ENCODE assay signal across 14 cellular contexts in the genomic region with DNA sequence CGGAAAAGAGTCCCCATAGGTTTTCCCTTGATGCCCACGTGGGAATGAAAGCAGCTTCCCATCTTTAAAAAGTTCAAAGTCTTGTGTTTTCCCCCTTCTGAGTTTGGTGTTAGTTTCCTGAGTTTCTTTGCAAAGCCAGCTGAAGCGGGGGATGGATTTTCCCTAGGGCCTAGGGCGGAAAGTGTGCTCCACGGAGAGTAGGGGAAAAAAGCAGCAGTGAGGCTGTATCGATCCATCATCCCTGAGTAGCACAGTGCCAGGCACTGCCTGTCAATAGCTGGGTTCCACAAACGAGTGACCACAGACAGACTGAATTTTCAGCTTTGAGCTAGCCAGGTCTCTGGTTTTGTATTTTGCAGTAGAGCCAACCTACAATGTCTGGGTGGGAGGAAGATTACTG. TPM values are rescaled to one million over a fixed set of nuclear protein-coding genes. Genes with fewer than 3 reads are reported as not detected.
DNase-seq lines count a peak whose midpoint lies in the region; ATAC-seq and TF ChIP-seq lines count a peak whose summit lies in the region.
"Had no signal": no experiment of that assay in that cellular context is flagged by ENCODE, and none has a peak within 500 bp of the region (broad histone marks: within the 10 kb centered on the region; RNA-seq: fewer than 3 reads in every experiment).

No MANE protein-coding gene starts in this region.

- in situ Hi-C loops in HAP-1 (cut with MboI; ENCODE audit: low sequenced_read_pairs): no loop called here

- no peak for ATAC-seq in HG03457 (IDR thresholded peaks at IDR 0.05; ENCODE audit: unreplicated experiment)
- ATAC-seq: activated CD8-positive, alpha-beta T cell treated with anti-CD3 and anti-CD28 coated beads, Interleukin-2, amount 10 ng/mL, durations not matched to agents 7 days and 5 days had no signal

- peaks cover 17% of the 10 kb centered on the region for H3K4me1 ChIP-seq in mesodermal cell (ENCODE audit: control insufficient read depth, insufficient read depth, low read length, poor library complexity, severe bottlenecking)
- no peaks in the 10 kb centered on the region for H3K4me1 ChIP-seq in HAP-1

- H3K27ac Mint-ChIP-seq in chondrocyte (ENCODE audit: unreplicated experiment): peak overlapping the region; percentile 95
- H3K27ac Mint-ChIP-seq: activated CD8-positive, alpha-beta T cell treated with anti-CD3 and anti-CD28 coated beads, Interleukin-2, amount 10 ng/mL, durations not matched to agents 7 days and 5 days; activated naive CD4-positive, alpha-beta T cell treated with anti-CD3 and anti-CD28 coated beads, Interleukin-2, amount 10 ng/mL, durations not matched to agents 7 days and 5 days had no signal

- no peaks in the 10 kb centered on the region for H3K9me3 Mint-ChIP-seq in chondrocyte (ENCODE audit: low read depth)
- H3K9me3 Mint-ChIP-seq: activated naive CD4-positive, alpha-beta T cell treated with anti-CD3 and anti-CD28 coated beads, Interleukin-2, amount 10 ng/mL, durations not matched to agents 7 days and 5 days had no signal

- H3K27me3 ChIP-seq in HAP-1 (ENCODE audit: low read depth): no peaks in the 10 kb centered on the region; the same call in 1 of the 2 replicates

- H3K36me3 Mint-ChIP-seq in chondrocyte (ENCODE audit: low read depth): peaks cover 14% of the 10 kb centered on the region
- H3K36me3 Mint-ChIP-seq: activated naive CD4-positive, alpha-beta T cell treated with anti-CD3 and anti-CD28 coated beads, Interleukin-2, amount 10 ng/mL, durations not matched to agents 7 days and 5 days had no signal

- peak overlapping the region; percentile 91 for H3K4me3 ChIP-seq in AG10803 (ENCODE audit: low read length)
- peak overlapping the region; percentile 41 for H3K4me3 ChIP-seq in mesodermal cell (ENCODE audit: extremely low read depth, insufficient read depth, low read length, poor library complexity, severe bottlenecking)
- H3K4me3 ChIP-seq in skin epidermis: peak overlapping the region; percentile 12 to 49 (median 37)
- H3K4me3 ChIP-seq in HAP-1: no peak overlapping the region

- peaks cover 66% of the 10 kb centered on the region for H3K4me1 Mint-ChIP-seq in chondrocyte (ENCODE audit: low read depth)
- H3K4me1 Mint-ChIP-seq: activated naive CD4-positive, alpha-beta T cell treated with anti-CD3 and anti-CD28 coated beads, Interleukin-2, amount 10 ng/mL, durations not matched to agents 7 days and 5 days had no signal

- peak overlapping the region; percentile 98 for H3K4me3 Mint-ChIP-seq in chondrocyte (ENCODE audit: unreplicated experiment)
- H3K4me3 Mint-ChIP-seq: activated CD8-positive, alpha-beta T cell treated with anti-CD3 and anti-CD28 coated beads, Interleukin-2, amount 10 ng/mL, durations not matched to agents 7 days and 5 days; activated naive CD4-positive, alpha-beta T cell treated with anti-CD3 and anti-CD28 coated beads, Interleukin-2, amount 10 ng/mL, durations not matched to agents 7 days and 5 days had no signal

- 67 to 72% methylated on average over 4 to 7 of the region's 7 CpGs for WGBS in mesodermal cell (ENCODE audit: insufficient coverage in 2 of 2), 2 experiments

- no peak for TF ChIP-seq CTCF in AG10803 (conservative IDR thresholded peaks at IDR 0.05; ENCODE audit: low read length)
- no peak for TF ChIP-seq CTCF in chondrocyte (IDR thresholded peaks at IDR 0.05)

- H3K36me3 ChIP-seq in mesodermal cell (ENCODE audit: control insufficient read depth, insufficient read depth, low read length) (no peaks in the 10 kb centered on the region), HAP-1 (replicated peaks) (no peaks in the 10 kb centered on the region)

- DNase-seq in AG10803 (ENCODE audit: low read depth) (no peak), chondrocyte (ENCODE audit: low spot score) (no peak), activated T-cell treated with anti-CD3 and anti-CD28 coated beads for 4 hours (no peak), HAP-1 (ENCODE audit: low spot score in 2 of 2) (no peak)
- no peak for DNase-seq in stimulated activated CD4-positive, alpha-beta T cell treated with anti-CD3 and anti-CD28 coated beads, Interleukin-4, amount 100 ng/mL, for 24 hours
- DNase-seq: activated CD8-positive, alpha-beta T cell treated with anti-CD3 and anti-CD28 coated beads, Interleukin-2, amount 10 ng/mL, durations not matched to agents 7 days and 5 days; activated naive CD4-positive, alpha-beta T cell treated with anti-CD3 and anti-CD28 coated beads, Interleukin-2, amount 10 ng/mL, durations not matched to agents 7 days and 5 days; AML-193; DND-41; NCI-H510A; T-helper 9 cell had no signal

- H3K9me3 ChIP-seq in mesodermal cell (ENCODE audit: control insufficient read depth, low read length): no peaks in the 10 kb centered on the region
- H3K9me3 ChIP-seq in HAP-1: no peaks in the 10 kb centered on the region

- H3K27ac ChIP-seq in mesodermal cell (ENCODE audit: low read depth, low read length, severe bottlenecking) (no peak overlapping the region), skin epidermis (peak overlapping the region in 14 of 21 experiments; percentile 12 to 87 (median 74))

- H3K27me3 Mint-ChIP-seq in chondrocyte (ENCODE audit: low read depth): no peaks in the 10 kb centered on the region

RNA-seq across cellular contexts. Expression of a gene that starts 1.4 kb away (rescaled TPM):
- total RNA-seq in chondrocyte: 137 to 142 TPM (median 142 TPM) in 3 replicates
- polyA plus RNA-seq in mesodermal cell (2013, experiment 1 of 2): 23.2 TPM
- 19.4 TPM for polyA plus RNA-seq in mesodermal cell (2013, experiment 2 of 2)
- total RNA-seq: activated CD8-positive, alpha-beta T cell treated with anti-CD3 and anti-CD28 coated beads, Interleukin-2, amount 10 ng/mL, durations not matched to agents 7 days and 5 days had no signal
